ENCODE assay signal across 1 cellular context in genomic region chr9:128552153-128552743, GRCh38.
TF ChIP-seq lines count a peak whose summit lies in the region.

SPTAN1 (plus strand) TSS chr9:128552587; CDS start chr9:128566741, 14,154 bp downstream.

TF ChIP-seq in K562, 482 proteins besides CTCF, POLR2A, EP300 and RAD21 (continued from another document and continues in another):
- peak; percentile 68 for TF ChIP-seq U2AF1 (optimal IDR thresholded peaks at IDR 0.05; ENCODE audit: low read depth, low read length)
- no peak for TF ChIP-seq XRCC5 (IDR thresholded peaks at IDR 0.05; ENCODE audit: low read depth, low read length)
- TF ChIP-seq TSC22D4 (tag; IDR thresholded peaks at IDR 0.05), result no peak
- peak; percentile 89 for TF ChIP-seq ATF7 (IDR thresholded peaks at IDR 0.05)
- TF ChIP-seq ZFX (CRISPR knock-in tag; IDR thresholded peaks at IDR 0.05), result peak; percentile 61; the same call in 1 of the 2 replicates
- TF ChIP-seq HMGN3 (IDR thresholded peaks at IDR 0.05; ENCODE audit: borderline replicate concordance, extremely low read depth, insufficient read length, low read depth, low read length), result peak; percentile 83
- TF ChIP-seq HES1 (IDR thresholded peaks at IDR 0.05; ENCODE audit: low read depth), result 0 out of 2 replicates have a peak, but pooled peaks have one; percentile 12
- TF ChIP-seq MAZ (CRISPR knock-in tag; conservative IDR thresholded peaks at IDR 0.05 in 1 of 2, IDR thresholded peaks at IDR 0.05 in 1 of 2), result peak; percentile 79 to 94
- no peak for TF ChIP-seq RREB1 (CRISPR knock-in tag; IDR thresholded peaks at IDR 0.05)
- peak; percentile 35; the same call in 1 of the 2 replicates for TF ChIP-seq SAFB (IDR thresholded peaks at IDR 0.05; ENCODE audit: borderline replicate concordance, low read depth, low read length)
- TF ChIP-seq TBP (optimal IDR thresholded peaks at IDR 0.05; ENCODE audit: low read depth, low read length), result peak; percentile 94
- no peak for TF ChIP-seq SRSF9 (IDR thresholded peaks at IDR 0.05; ENCODE audit: borderline replicate concordance, low read depth, low read length)
- no peak for TF ChIP-seq PTTG1 (tag; IDR thresholded peaks at IDR 0.05; ENCODE audit: low read depth)
- peak; percentile 1 for TF ChIP-seq MEIS2 (IDR thresholded peaks at IDR 0.05; ENCODE audit: partially characterized antibody)
- TF ChIP-seq GATAD2B (IDR thresholded peaks at IDR 0.05; ENCODE audit: borderline replicate concordance), result peak; percentile 85
- TF ChIP-seq E2F4 (CRISPR knock-in tag; IDR thresholded peaks at IDR 0.05; ENCODE audit: low read depth), result no peak
- TF ChIP-seq HMG20A (CRISPR knock-in tag; conservative IDR thresholded peaks at IDR 0.05), result no peak
- TF ChIP-seq RBFOX2 (IDR thresholded peaks at IDR 0.05; ENCODE audit: low read depth, low read length), result peak; percentile 95
- no peak for TF ChIP-seq ZNF449 (CRISPR knock-in tag; IDR thresholded peaks at IDR 0.05)
- TF ChIP-seq ZZZ3 (IDR thresholded peaks at IDR 0.05), result no peak
- peak; percentile 83; the same call in 1 of the 2 replicates for TF ChIP-seq MTA3 (IDR thresholded peaks at IDR 0.05; ENCODE audit: borderline replicate concordance)
- no peak for TF ChIP-seq FOS (IDR thresholded peaks at IDR 0.05; ENCODE audit: extremely low read depth, insufficient read length)
- TF ChIP-seq ZNF644 (tag; IDR thresholded peaks at IDR 0.05; ENCODE audit: low read depth), result no peak
- TF ChIP-seq MNT (conservative IDR thresholded peaks at IDR 0.05), result peak in 1 of 2 experiments; percentile 35; a peak in 1 of 4 replicates
- peak in 1 of 2 experiments; percentile 79; a peak in 2 of 4 replicates for TF ChIP-seq HDAC1 (IDR thresholded peaks at IDR 0.05)
- TF ChIP-seq ZNF197 (CRISPR knock-in tag; IDR thresholded peaks at IDR 0.05; ENCODE audit: low read depth), result peak; percentile 64; the same call in 1 of the 2 replicates
- TF ChIP-seq ZNF639 (CRISPR knock-in tag; conservative IDR thresholded peaks at IDR 0.05 in 1 of 2, IDR thresholded peaks at IDR 0.05 in 1 of 2), result peak in 1 of 2 experiments; percentile 75; a peak in 2 of 4 replicates
- TF ChIP-seq ATF3 (IDR thresholded peaks at IDR 0.05), result peak; percentile 63; the same call in 1 of the 2 replicates
- no peak for TF ChIP-seq ATF3 (CRISPR knock-in tag; conservative IDR thresholded peaks at IDR 0.05)
- TF ChIP-seq ZNF318 (IDR thresholded peaks at IDR 0.05; ENCODE audit: borderline replicate concordance in 1 of 2, low read depth in 1 of 2), result no peak
- 0 out of 2 replicates have a peak, but pooled peaks have one; percentile 60 for TF ChIP-seq THAP7 (CRISPR knock-in tag; IDR thresholded peaks at IDR 0.05)
- TF ChIP-seq RAD51 (IDR thresholded peaks at IDR 0.05; ENCODE audit: borderline replicate concordance, low read depth), result no peak
- peak; percentile 56 for TF ChIP-seq POLR2AphosphoS5 (IDR thresholded peaks at IDR 0.05; ENCODE audit: control insufficient read depth, insufficient read depth, low read depth, low read length)
- no peak for TF ChIP-seq ETV1 (tag; conservative IDR thresholded peaks at IDR 0.05; ENCODE audit: low read depth)
- no peak; the same call in 1 of the 2 replicates for TF ChIP-seq MTA1 (IDR thresholded peaks at IDR 0.05; ENCODE audit: borderline replicate concordance)
